ENCODE assay signal across 21 cellular contexts in genomic region chr11:12270817-12271216, GRCh38.
"Had no signal": no experiment of that assay in that cellular context is flagged by ENCODE, and none has a peak within 500 bp of the region (broad histone marks: within the 10 kb centered on the region; RNA-seq: fewer than 3 reads in every experiment).

No MANE protein-coding gene starts in this region.

- ATAC-seq: activated CD4-positive, alpha-beta T cell treated with anti-CD3 and anti-CD28 coated beads for 36 hours; naive thymus-derived CD8-positive, alpha-beta T cell; stimulated activated memory B cell treated with anti-CD40 and anti-IgM and Interleukin-4, amounts not matched to agents 10 μg/mL and 1 μg/mL and 100 μg/mL, for 72 hours had no signal

- DNase-seq: activated CD4-positive, alpha-beta memory T cell treated with anti-CD3 and anti-CD28 coated beads for 36 hours; activated CD4-positive, alpha-beta T cell treated with anti-CD3 and anti-CD28 coated beads for 36 hours; activated effector memory CD4-positive, alpha-beta T cell treated with Interleukin-2 at 50 U/mL for 16 hours; activated naive CD4-positive, alpha-beta T cell treated with anti-CD3 and anti-CD28 coated beads, Interleukin-2, amount 10 ng/mL, durations not matched to agents 7 days and 5 days; activated T-cell treated with anti-CD3 and anti-CD28 coated beads for 4 hours; effector CD8-positive, alpha-beta T cell; heart left ventricle; left ventricle myocardium superior; right cardiac atrium; stimulated activated CD4-positive, alpha-beta T cell treated with anti-CD3 and anti-CD28 coated beads, Interleukin-4, amount 100 ng/mL, for 24 hours; T-helper 2 cell; uterus; WERI-Rb-1 had no signal

- H3K4me1 Mint-ChIP-seq: activated CD4-positive, alpha-beta T cell treated with anti-CD3 and anti-CD28 coated beads for 36 hours; activated naive CD4-positive, alpha-beta T cell treated with anti-CD3 and anti-CD28 coated beads, Interleukin-2, amount 10 ng/mL, durations not matched to agents 7 days and 5 days; naive thymus-derived CD8-positive, alpha-beta T cell; stimulated activated memory B cell treated with anti-CD40 and anti-IgM and Interleukin-4, amounts not matched to agents 10 μg/mL and 1 μg/mL and 100 μg/mL, for 72 hours had no signal

- H3K9me3 ChIP-seq: esophagus muscularis mucosa, gastroesophageal sphincter, heart left ventricle, prostate gland, tibial nerve, uterus had no signal

- H3K27me3 Mint-ChIP-seq: activated CD4-positive, alpha-beta memory T cell treated with anti-CD3 and anti-CD28 coated beads for 36 hours; activated CD4-positive, alpha-beta T cell treated with anti-CD3 and anti-CD28 coated beads for 36 hours; activated naive CD4-positive, alpha-beta T cell treated with anti-CD3 and anti-CD28 coated beads, Interleukin-2, amount 10 ng/mL, durations not matched to agents 7 days and 5 days; dendritic cell treated with granulocyte-macrophage colony-stimulating factor and Interleukin-4, amounts not matched to agents 40 ng/mL and 50 ng/mL, for 4 days; naive thymus-derived CD8-positive, alpha-beta T cell had no signal

- H3K4me1 ChIP-seq: uterus had no signal

- H3K27ac ChIP-seq: uterus, WERI-Rb-1 had no signal

- H3K27me3 ChIP-seq: esophagus muscularis mucosa, gastroesophageal sphincter, heart left ventricle, tibial nerve, uterus had no signal

- H3K4me3 Mint-ChIP-seq: activated CD4-positive, alpha-beta memory T cell treated with anti-CD3 and anti-CD28 coated beads for 36 hours; activated CD4-positive, alpha-beta T cell treated with anti-CD3 and anti-CD28 coated beads for 36 hours; activated naive CD4-positive, alpha-beta T cell treated with anti-CD3 and anti-CD28 coated beads, Interleukin-2, amount 10 ng/mL, durations not matched to agents 7 days and 5 days; dendritic cell treated with granulocyte-macrophage colony-stimulating factor and Interleukin-4, amounts not matched to agents 40 ng/mL and 50 ng/mL, for 4 days; naive thymus-derived CD8-positive, alpha-beta T cell; stimulated activated memory B cell treated with anti-CD40 and anti-IgM and Interleukin-4, amounts not matched to agents 10 μg/mL and 1 μg/mL and 100 μg/mL, for 72 hours had no signal

- H3K4me3 ChIP-seq: esophagus muscularis mucosa, gastroesophageal sphincter, heart left ventricle, prostate gland, skin epidermis, tibial nerve, uterus had no signal

- H3K27ac Mint-ChIP-seq: activated CD4-positive, alpha-beta memory T cell treated with anti-CD3 and anti-CD28 coated beads for 36 hours; activated CD4-positive, alpha-beta T cell treated with anti-CD3 and anti-CD28 coated beads for 36 hours; activated naive CD4-positive, alpha-beta T cell treated with anti-CD3 and anti-CD28 coated beads, Interleukin-2, amount 10 ng/mL, durations not matched to agents 7 days and 5 days; dendritic cell treated with granulocyte-macrophage colony-stimulating factor and Interleukin-4, amounts not matched to agents 40 ng/mL and 50 ng/mL, for 4 days; naive thymus-derived CD8-positive, alpha-beta T cell; stimulated activated memory B cell treated with anti-CD40 and anti-IgM and Interleukin-4, amounts not matched to agents 10 μg/mL and 1 μg/mL and 100 μg/mL, for 72 hours had no signal

- H3K9me3 Mint-ChIP-seq: activated CD4-positive, alpha-beta memory T cell treated with anti-CD3 and anti-CD28 coated beads for 36 hours; activated naive CD4-positive, alpha-beta T cell treated with anti-CD3 and anti-CD28 coated beads, Interleukin-2, amount 10 ng/mL, durations not matched to agents 7 days and 5 days; dendritic cell treated with granulocyte-macrophage colony-stimulating factor and Interleukin-4, amounts not matched to agents 40 ng/mL and 50 ng/mL, for 4 days; naive thymus-derived CD8-positive, alpha-beta T cell; stimulated activated memory B cell treated with anti-CD40 and anti-IgM and Interleukin-4, amounts not matched to agents 10 μg/mL and 1 μg/mL and 100 μg/mL, for 72 hours had no signal

- H3K36me3 Mint-ChIP-seq: activated CD4-positive, alpha-beta memory T cell treated with anti-CD3 and anti-CD28 coated beads for 36 hours; activated naive CD4-positive, alpha-beta T cell treated with anti-CD3 and anti-CD28 coated beads, Interleukin-2, amount 10 ng/mL, durations not matched to agents 7 days and 5 days; naive thymus-derived CD8-positive, alpha-beta T cell; stimulated activated memory B cell treated with anti-CD40 and anti-IgM and Interleukin-4, amounts not matched to agents 10 μg/mL and 1 μg/mL and 100 μg/mL, for 72 hours had no signal

- H3K36me3 ChIP-seq: esophagus muscularis mucosa, gastroesophageal sphincter, heart left ventricle, prostate gland, tibial nerve, uterus, WERI-Rb-1 had no signal
